In the genomic region with DNA sequence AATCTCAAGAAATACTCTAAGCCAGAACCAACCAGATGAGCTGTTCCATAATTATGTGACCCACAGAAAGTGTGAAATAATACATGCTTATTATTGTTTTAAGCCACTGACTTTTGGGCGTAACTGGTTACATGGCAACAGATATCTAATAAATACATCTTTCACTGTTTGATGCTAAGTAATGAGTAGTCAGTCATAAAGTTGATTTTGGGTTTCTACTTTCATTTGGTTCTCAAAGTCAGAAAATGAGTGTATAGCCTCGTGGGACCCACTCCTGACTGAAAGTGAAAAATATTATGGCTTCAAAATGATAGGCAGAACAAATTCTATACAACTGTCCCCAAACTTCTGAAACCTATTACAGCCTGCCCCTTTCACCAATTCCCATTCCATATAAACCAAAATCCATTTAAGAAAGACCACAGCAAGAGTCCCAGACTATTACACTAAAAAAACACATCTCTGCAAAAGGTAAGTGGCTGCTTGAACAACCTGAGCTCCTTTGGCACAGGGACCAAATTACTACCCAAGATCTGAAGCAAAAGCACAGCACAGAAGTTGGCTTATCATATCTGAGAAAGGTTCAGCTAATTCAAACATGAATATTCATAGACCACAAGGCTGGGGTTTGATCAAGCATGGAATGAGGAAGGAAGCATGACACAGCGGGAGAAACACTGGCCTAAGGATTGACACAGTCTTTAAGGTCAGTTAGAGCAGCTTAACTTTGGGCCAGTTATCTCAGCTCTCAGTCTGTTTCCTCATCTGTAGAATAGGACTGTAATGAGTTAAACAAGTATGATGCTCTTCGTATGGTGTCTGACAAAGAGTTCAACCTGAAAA, we compare ENCODE assay signal across 8 cellular contexts.
DNase-seq lines count a peak whose midpoint lies in the region; ATAC-seq and TF ChIP-seq lines count a peak whose summit lies in the region.

No MANE protein-coding gene starts in this region.

- peak overlapping the region; percentile 7 for H3K4me3 Mint-ChIP-seq in Calu3 (ENCODE audit: low read depth, unreplicated experiment)

- CTCF ChIA-PET in Calu3 (lab: Charles Lee), result interaction anchor here (0.5 to 1.0 kb wide), 2 partner anchors 18 to 83 kb away, joined by 3 to 4 read pairs; no protein-coding TSS in a partner anchor
- CTCF ChIA-PET in GM10248 (lab: Yijun Ruan, JAX), result interaction anchor here (0.6 to 2.5 kb wide), 13 partner anchors 10 to 387 kb away, joined by 3 to 14 read pairs (median 4); a partner anchor contains a TSS

- ATAC-seq in GM19467 (IDR thresholded peaks at IDR 0.05; ENCODE audit: unreplicated experiment) (peak; percentile 38), HG03378 (IDR thresholded peaks at IDR 0.05; ENCODE audit: unreplicated experiment) (peak; percentile 74)

- H3K4me1 Mint-ChIP-seq in Calu3 (ENCODE audit: low read depth, unreplicated experiment), result peaks cover 48% of the 10 kb centered on the region

- POLR2A ChIA-PET in GM10248 (lab: Yijun Ruan, JAX), result interaction anchor here (0.5 to 0.8 kb wide), 3 partner anchors 17 to 88 kb away, joined by 3 to 7 read pairs (median 3); a partner anchor contains a TSS

- H3K27ac Mint-ChIP-seq in Calu3 (ENCODE audit: unreplicated experiment), result peak overlapping the region; percentile 57

- intact Hi-C loops in Calu3 (cut with micrococcal nuclease; ENCODE audit: unreplicated experiment), result no loop called here

- peaks cover 56% of the 10 kb centered on the region for H3K36me3 Mint-ChIP-seq in Calu3 (ENCODE audit: insufficient read depth, unreplicated experiment)

- no TSS peak for BruUV-seq in Calu3 (replicated peaks; lab: Mats Ljungman, UMichigan)

- peak; percentile 30 for DNase-seq in Calu3
- peak; percentile 92 for DNase-seq in dermis blood vessel endothelial cell
- DNase-seq in GM10248 (ENCODE audit: extremely low spot score), result no peak
- no peak for DNase-seq in COLO829 (ENCODE audit: low spot score)
- DNase-seq in stimulated activated CD4-positive, alpha-beta T cell treated with anti-CD3 and anti-CD28 coated beads, Interleukin-15, amount 100 ng/mL, for 24 hours, result no peak
- no peak for DNase-seq in amygdala (lab: John Stamatoyannopoulos, UW)

- H3K27me3 Mint-ChIP-seq in Calu3 (ENCODE audit: unreplicated experiment), result no peaks in the 10 kb centered on the region

- peaks cover 2% of the 10 kb centered on the region for H3K9me3 Mint-ChIP-seq in Calu3 (ENCODE audit: low read depth, unreplicated experiment)

- no peak for TF ChIP-seq CTCF in Calu3 (IDR thresholded peaks at IDR 0.05; ENCODE audit: unreplicated experiment)
- TF ChIP-seq CTCF in GM10248 (IDR thresholded peaks at IDR 0.05; ENCODE audit: control extremely low read depth, extremely low read depth, low read depth, missing control alignments), result no peak

Comparison
In these comparisons a context has a peak if more than half of its experiments do, and no peak if none do; other contexts are left out.
1. DNase-seq: peak in Calu3 (single experiment) and dermis blood vessel endothelial cell (single experiment); none in GM10248 (single experiment), COLO829 (single experiment), stimulated activated CD4-positive, alpha-beta T cell treated with anti-CD3 and anti-CD28 coated beads, Interleukin-15, amount 100 ng/mL, for 24 hours (single experiment) and amygdala (0 of 56).